20 cellular contexts compared by ENCODE assay signal in genomic region chr9:93187047-93187446, GRCh38. TPM values are rescaled to one million over a fixed set of nuclear protein-coding genes. Genes with fewer than 3 reads are reported as not detected.
DNase-seq lines count a peak whose midpoint lies in the region; ATAC-seq, FAIRE-seq and TF ChIP-seq lines count a peak whose summit lies in the region.
"Had no signal": no experiment of that assay in that cellular context is flagged by ENCODE, and none has a peak within 500 bp of the region (broad histone marks: within the 10 kb centered on the region; RNA-seq: fewer than 3 reads in every experiment).

No MANE protein-coding gene starts in this region.

- peaks cover 17% of the 10 kb centered on the region for H3K27me3 Mint-ChIP-seq in WTC11 (ENCODE audit: low read depth)
- no peaks in the 10 kb centered on the region for H3K27me3 Mint-ChIP-seq in MCF 10A (ENCODE audit: insufficient read depth, unreplicated experiment)

- no peaks in the 10 kb centered on the region for H3K9me3 ChIP-seq in muscle layer of colon (ENCODE audit: low read length)
- no peaks in the 10 kb centered on the region for H3K9me3 ChIP-seq in small intestine (ENCODE audit: control insufficient read depth, low read depth)
- H3K9me3 ChIP-seq: Peyer's patch, thyroid gland had no signal

- no TSS peak for BruUV-seq in MCF 10A (replicated peaks; lab: Mats Ljungman, UMichigan)

- FAIRE-seq in small intestine (lab: Jason Lieb, UNC) = no peak
- FAIRE-seq: TTC549 had no signal

- H3K27me3 ChIP-seq in muscle layer of colon (ENCODE audit: control insufficient read depth in 1 of 2, insufficient read depth in 2 of 2, low read length in 2 of 2) (no peaks in the 10 kb centered on the region), small intestine (ENCODE audit: control insufficient read depth in 2 of 2, insufficient read depth in 2 of 2, low read length in 2 of 2) (no peaks in the 10 kb centered on the region)
- H3K27me3 ChIP-seq: Peyer's patch, thyroid gland had no signal

- TF ChIP-seq CTCF in WTC11 (IDR thresholded peaks at IDR 0.05) = no peak
- TF ChIP-seq CTCF in MCF 10A (IDR thresholded peaks at IDR 0.05; ENCODE audit: unreplicated experiment) = no peak

- H3K27ac Mint-ChIP-seq in WTC11 (peak overlapping the region; percentile 68), MCF 10A (ENCODE audit: low read depth, unreplicated experiment) (no peak overlapping the region)
- H3K27ac Mint-ChIP-seq: activated CD4-positive, alpha-beta T cell treated with anti-CD3 and anti-CD28 coated beads, Interleukin-2, amount 10 ng/mL, durations not matched to agents 7 days and 5 days had no signal

- WGBS in small intestine, 3 donors = 13 to 45% (median 33%) methylated on average over 9 of the region's 9 CpGs

- CTCF ChIA-PET in WTC11 (lab: Charles Lee) = interaction anchor here (1.1 to 3.0 kb wide), 4 partner anchors 9 to 115 kb away, joined by 3 to 15 read pairs (median 8); no protein-coding TSS in a partner anchor
- CTCF ChIA-PET in MCF 10A (lab: Yijun Ruan, JAX) = interaction anchor here (0.8 kb wide), 1 partner anchor 57 kb away, joined by 4 read pairs; no protein-coding TSS in a partner anchor

- H3K36me3 ChIP-seq in muscle layer of colon (ENCODE audit: insufficient read depth, low read length) = no peaks in the 10 kb centered on the region
- H3K36me3 ChIP-seq in small intestine (ENCODE audit: control insufficient read depth in 2 of 2, insufficient read depth in 2 of 2, low read length in 2 of 2) = no peaks in the 10 kb centered on the region
- H3K36me3 ChIP-seq: Peyer's patch, thyroid gland had no signal

- DNase-seq in WTC11 (ENCODE audit: low spot score) (no peak), Right ventricle myocardium inferior (ENCODE audit: missing footprints) (no peak), small intestine (peak; percentile 48), kidney tubule cell (ENCODE audit: low spot score) (no peak), COR-L47 (lab: John Stamatoyannopoulos, UW) (no peak), MCF 10A (ENCODE audit: unreplicated experiment) (no peak)
- DNase-seq: activated CD4-positive, alpha-beta T cell treated with anti-CD3 and anti-CD28 coated beads, Interleukin-2, amount 10 ng/mL, durations not matched to agents 7 days and 5 days; activated CD8-positive, alpha-beta memory T cell treated with anti-CD3 and anti-CD28 coated beads, Interleukin-2, amount 50 U/mL, for 4 hours; activated gamma-delta T cell treated with Interleukin-2 at 50 U/mL for 16 hours; AML-193; Karpas-422; NCI-H82; stimulated activated CD4-positive, alpha-beta T cell treated with anti-CD3 and anti-CD28 coated beads, Interleukin-12 subunit alpha, Interleukin-12 subunit beta, amount 100 ng/mL, for 4 hours; SW 1271; thyroid gland had no signal

- intact Hi-C loops in Right ventricle myocardium inferior (cut with DNase I) (loop anchor here (2.0 to 10.0 kb wide), 3 partner anchors 18 to 58 kb away; no protein-coding TSS in a partner anchor), MCF 10A (cut with micrococcal nuclease) (no loop called here)

- H3K27ac ChIP-seq in muscle layer of colon (ENCODE audit: low read depth, low read length) (peak overlapping the region; percentile 46), small intestine (ENCODE audit: low read depth in 1 of 2, low read length in 1 of 2) (no peak overlapping the region)
- H3K27ac ChIP-seq: thyroid gland had no signal

- POLR2A ChIA-PET in WTC11 (lab: Charles Lee) (interaction anchor here (0.5 kb wide), 1 partner anchor 981 kb away, joined by 3 read pairs; no protein-coding TSS in a partner anchor), MCF 10A (lab: Yijun Ruan, JAX) (interaction anchor here (0.5 kb wide), 1 partner anchor 27 kb away, joined by 3 read pairs; no protein-coding TSS in a partner anchor)

- H3K36me3 Mint-ChIP-seq in WTC11 = no peaks in the 10 kb centered on the region
- no peaks in the 10 kb centered on the region for H3K36me3 Mint-ChIP-seq in MCF 10A (ENCODE audit: insufficient read depth, unreplicated experiment)

- H3K9me3 Mint-ChIP-seq in WTC11 = no peaks in the 10 kb centered on the region
- H3K9me3 Mint-ChIP-seq in MCF 10A (ENCODE audit: unreplicated experiment) = no peaks in the 10 kb centered on the region
- H3K9me3 Mint-ChIP-seq: activated CD4-positive, alpha-beta T cell treated with anti-CD3 and anti-CD28 coated beads, Interleukin-2, amount 10 ng/mL, durations not matched to agents 7 days and 5 days had no signal

- H3K9ac ChIP-seq in muscle layer of colon (ENCODE audit: low read length) = peak overlapping the region; percentile 61

- H3K4me1 ChIP-seq in muscle layer of colon (ENCODE audit: insufficient read depth, low read length) (peaks cover 54% of the 10 kb centered on the region), small intestine (ENCODE audit: control insufficient read depth in 2 of 2, insufficient read depth in 1 of 2, low read depth in 1 of 2, low read length in 1 of 2) (peaks cover 6 to 9% of the 10 kb centered on the region in 2 donors)

- H3K4me3 Mint-ChIP-seq in WTC11 = no peak overlapping the region
- H3K4me3 Mint-ChIP-seq in MCF 10A (ENCODE audit: unreplicated experiment) = no peak overlapping the region
- H3K4me3 Mint-ChIP-seq: activated CD4-positive, alpha-beta T cell treated with anti-CD3 and anti-CD28 coated beads, Interleukin-2, amount 10 ng/mL, durations not matched to agents 7 days and 5 days had no signal

- H3K4me3 ChIP-seq in muscle layer of colon (ENCODE audit: low read depth in 1 of 2, low read length in 2 of 2) (peak overlapping the region; percentile 2 to 57), small intestine (ENCODE audit: low read depth in 1 of 2, low read length in 2 of 2) (peak overlapping the region in 1 of 2 donors; percentile 21)
- H3K4me3 ChIP-seq: thyroid gland had no signal

- H3K4me1 Mint-ChIP-seq in WTC11 (peaks cover 52% of the 10 kb centered on the region), MCF 10A (ENCODE audit: insufficient read depth, unreplicated experiment) (no peaks in the 10 kb centered on the region)

- ATAC-seq in WTC11 (no peak), Right ventricle myocardium inferior (peak; percentile 62), HG03432 (IDR thresholded peaks at IDR 0.05; ENCODE audit: unreplicated experiment) (no peak)
- ATAC-seq: HCT116 had no signal

TF ChIP-seq in WTC11, 78 proteins besides CTCF, POLR2A, EP300 and RAD21 (continues in another document):
- TF ChIP-seq E2F4 (CRISPR knock-in tag; IDR thresholded peaks at IDR 0.05; ENCODE audit: borderline replicate concordance, low read depth) (no peak), E2F1 (CRISPR knock-in tag; IDR thresholded peaks at IDR 0.05) (no peak), ZNF121 (CRISPR knock-in tag; IDR thresholded peaks at IDR 0.05) (no peak), IRF2 (CRISPR knock-in tag; IDR thresholded peaks at IDR 0.05; ENCODE audit: borderline replicate concordance, low read depth) (no peak), MYBL2 (CRISPR knock-in tag; IDR thresholded peaks at IDR 0.05) (no peak), KAT7 (CRISPR knock-in tag; IDR thresholded peaks at IDR 0.05; ENCODE audit: borderline replicate concordance) (no peak), PREB (CRISPR knock-in tag; IDR thresholded peaks at IDR 0.05; ENCODE audit: borderline replicate concordance) (no peak), TCF7 (CRISPR knock-in tag; IDR thresholded peaks at IDR 0.05; ENCODE audit: low read depth) (no peak), NFYB (CRISPR knock-in tag; conservative IDR thresholded peaks at IDR 0.05; ENCODE audit: low read depth) (no peak), ZBTB21 (CRISPR knock-in tag; IDR thresholded peaks at IDR 0.05; ENCODE audit: borderline replicate concordance) (no peak)

RNA-seq across cellular contexts. Expression of gene WNK2, which starts 3.1 kb away (rescaled TPM):
- total RNA-seq in WTC11 (2021) = 113 to 121 TPM (median 120 TPM) in 3 replicates
- 200 TPM for total RNA-seq in Right ventricle myocardium inferior
- 10 to 100 TPM; 13.8 to 48.4 (median 19.2) TPM for polyA plus RNA-seq in small intestine
- 0.07 and 0.29 TPM in 2 replicates for total RNA-seq in MCF 10A (2022)
- total RNA-seq: activated CD4-positive, alpha-beta T cell treated with anti-CD3 and anti-CD28 coated beads, Interleukin-2, amount 10 ng/mL, durations not matched to agents 7 days and 5 days had no signal

RNA-seq across cellular contexts. Expression of gene NINJ1, which starts 53.0 kb away (rescaled TPM):
- total RNA-seq in WTC11 (2021) (35.6 to 41.3 TPM (median 37.7 TPM) in 3 replicates), Right ventricle myocardium inferior (55.5 TPM), MCF 10A (2022) (51.0 and 64.7 TPM in 2 replicates)
- 10 to 100 TPM; 29.4 to 64.0 (median 44.1) TPM for polyA plus RNA-seq in small intestine

Comparison
In these comparisons a context has a peak if more than half of its experiments do, and no peak if none do; other contexts are left out.
1. RNA of gene WNK2, which starts 3.1 kb away (total RNA-seq): 200 TPM in Right ventricle myocardium inferior (single experiment) and 113 to 121 TPM in WTC11; 0.07 to 0.29 TPM in MCF 10A; every median in the first group is over 10 times any median in the second.